Comparison of ENCODE assay signal across 28 cellular contexts in the genomic region with DNA sequence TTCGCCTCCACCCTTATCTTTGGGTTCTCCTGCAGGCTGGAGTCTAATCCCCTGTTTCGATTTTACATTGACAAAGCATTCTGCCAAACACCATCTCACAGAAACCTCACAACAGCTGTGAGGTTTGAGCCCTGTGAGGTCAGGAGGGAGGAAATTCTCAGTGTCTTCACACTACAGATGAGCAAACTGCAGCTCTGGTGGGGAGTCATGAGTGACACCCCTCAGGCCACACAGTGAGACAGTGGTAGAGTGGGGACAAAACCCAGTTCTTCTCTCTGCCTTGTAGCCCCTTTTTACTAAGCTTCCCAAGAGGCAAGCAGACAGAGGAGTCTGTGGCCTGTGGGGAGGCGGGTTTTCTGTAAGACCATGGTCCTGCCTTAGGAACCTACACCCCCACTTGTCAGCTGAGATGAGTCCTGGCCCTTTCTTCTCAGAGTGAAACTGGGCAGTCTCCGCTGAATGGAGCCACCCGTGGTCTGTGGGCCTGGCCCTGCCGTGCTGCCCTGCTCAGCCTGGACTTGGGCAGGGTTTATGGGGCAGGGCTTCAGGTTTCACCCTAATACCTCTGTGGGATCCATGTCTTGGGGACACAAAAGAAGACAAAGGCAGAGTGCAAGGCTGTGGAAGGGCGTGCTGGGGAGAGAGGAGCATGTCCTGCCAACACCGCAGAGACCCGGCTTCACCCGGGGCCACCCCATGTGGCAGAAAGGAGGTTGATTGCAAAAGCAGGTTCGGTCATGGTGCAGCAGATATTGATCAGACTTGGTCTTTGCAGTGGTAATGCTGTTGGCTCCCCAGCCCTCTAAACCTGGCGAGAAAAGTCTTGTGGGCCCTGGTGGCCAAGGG. TPM values are rescaled to one million over a fixed set of nuclear protein-coding genes. Genes with fewer than 3 reads are reported as not detected.
DNase-seq lines count a peak whose midpoint lies in the region; ATAC-seq, FAIRE-seq and TF ChIP-seq lines count a peak whose summit lies in the region.
"Had no signal": no experiment of that assay in that cellular context is flagged by ENCODE, and none has a peak within 500 bp of the region (broad histone marks: within the 10 kb centered on the region; RNA-seq: fewer than 3 reads in every experiment).

No MANE protein-coding gene starts in this region.

- ATAC-seq in effector memory CD8-positive, alpha-beta T cell (replicated peaks) = peak; percentile 85
- peak; percentile 79 to 89 (median 86) for ATAC-seq in natural killer cell
- ATAC-seq: esophagus mucosa; foreskin keratinocyte; HCT116; K562; left lung; naive thymus-derived CD8-positive, alpha-beta T cell; T-helper 17 cell had no signal

- WGBS in mammary epithelial cell (ENCODE audit: low coverage, missing lambda C conversion rate) = 89% methylated on average over 11 of the region's 12 CpGs

- no peak for DNase-seq in GM12891 (ENCODE audit: insufficient read length, low spot score)
- peak in 2 of 3 experiments; percentile 15 to 49 for DNase-seq in effector memory CD8-positive, alpha-beta T cell
- DNase-seq in natural killer cell = peak; percentile 59
- DNase-seq in mammary epithelial cell = no peak
- no peak for DNase-seq in frontal cortex (ENCODE audit: low spot score in 2 of 2)
- no peak for DNase-seq in NCI-H2029 treated with DMSO at 0.1 percent for 48 hours (lab: John Stamatoyannopoulos, UW)
- DNase-seq: activated naive CD4-positive, alpha-beta T cell treated with anti-CD3 and anti-CD28 coated beads, Interleukin-2, amount 50 U/mL, for 16 hours; anterior cingulate cortex; C1 segment of cervical spinal cord; DND-41; foreskin keratinocyte; left lung; MG63; NCI-H1417 treated with DMSO at 0.1 percent for 48 hours; NCI-H774; ovary; stimulated activated CD4-positive, alpha-beta T cell treated with anti-CD3 and anti-CD28 coated beads, Interleukin-2, amount 100 ng/mL, for 24 hours; T-helper 17 cell had no signal

- peaks cover 14% of the 10 kb centered on the region; the same call in 1 of the 2 replicates for H3K36me3 ChIP-seq in BLaER1
- no peaks in the 10 kb centered on the region for H3K36me3 ChIP-seq in mammary epithelial cell (ENCODE audit: insufficient read depth, low read length)
- H3K36me3 ChIP-seq: MG63, ovary had no signal

- no peaks in the 10 kb centered on the region for H3K27me3 Mint-ChIP-seq in effector memory CD8-positive, alpha-beta T cell
- peaks cover 0 to 4% of the 10 kb centered on the region in 2 donors for H3K27me3 Mint-ChIP-seq in natural killer cell (ENCODE audit: low read depth in 2 of 2)
- H3K27me3 Mint-ChIP-seq: T-helper 17 cell, type B pancreatic cell had no signal

- no peak for TF ChIP-seq POLR2A in GM12891 (IDR thresholded peaks at IDR 0.05; ENCODE audit: low read depth, low read length)

- dilution Hi-C loops in mammary epithelial cell (cut with HindIII; ENCODE audit: low sequenced_read_pairs) = loop anchor here (5.0 kb wide), 1 partner anchor 71 kb away; no protein-coding TSS in a partner anchor

- H3K9ac ChIP-seq in BLaER1 (no peak overlapping the region), mammary epithelial cell (ENCODE audit: insufficient read depth, low read length) (no peak overlapping the region)

- peaks cover 73% of the 10 kb centered on the region for H4K20me1 ChIP-seq in BLaER1
- H4K20me1 ChIP-seq in mammary epithelial cell (ENCODE audit: insufficient read depth, low read length) = no peaks in the 10 kb centered on the region

- H2AFZ ChIP-seq in mammary epithelial cell (ENCODE audit: low read depth, low read length) = no peak overlapping the region

- H3K9me3 ChIP-seq in BLaER1 (peaks cover 14% of the 10 kb centered on the region; the same call in 1 of the 2 replicates), mammary epithelial cell (replicated peaks; ENCODE audit: insufficient read depth, low read length) (no peaks in the 10 kb centered on the region)
- H3K9me3 ChIP-seq: left lung, MG63, ovary had no signal

- CTCF ChIA-PET in mammary epithelial cell (lab: Charles Lee; ENCODE audit: low non-redundant PET) = no interaction called here

- peak overlapping the region; percentile 92 for H3K27ac Mint-ChIP-seq in effector memory CD8-positive, alpha-beta T cell
- H3K27ac Mint-ChIP-seq in natural killer cell = peak overlapping the region; percentile 95 to 96
- H3K27ac Mint-ChIP-seq: activated T-helper 1 cell treated with anti-CD3 and anti-CD28 coated beads, Interleukin-12 subunit alpha, Interleukin-12 subunit beta, Interleukin-2, Interleukin-4 antibody, amounts not matched to agents 30 ng/mL and 10 ng/mL and 1 ng/mL, durations not matched to agents 14 hours and 24 hours and 36 hours; type B pancreatic cell had no signal

- intact Hi-C loops in natural killer cell (cut with micrococcal nuclease) (loop anchor here (2.0 to 10.0 kb wide), 3 partner anchors 78 to 211 kb away; no protein-coding TSS in a partner anchor), mammary epithelial cell (cut with micrococcal nuclease) (loop anchor here (10.0 kb wide), 1 partner anchor 394 kb away; a partner anchor contains a TSS)

- TF ChIP-seq CTCF in natural killer cell (IDR thresholded peaks at IDR 0.05) (no peak), mammary epithelial cell (conservative IDR thresholded peaks at IDR 0.05 in 1 of 2, IDR thresholded peaks at IDR 0.05 in 1 of 2; ENCODE audit: extremely low read depth in 1 of 2, insufficient read depth in 1 of 2, low read depth in 1 of 2, low read length in 2 of 2) (no peak)

- H3K79me2 ChIP-seq in mammary epithelial cell (ENCODE audit: insufficient read depth, low read length) = no peaks in the 10 kb centered on the region

- no peak overlapping the region for H3K27ac ChIP-seq in BLaER1
- H3K27ac ChIP-seq in mammary epithelial cell (ENCODE audit: insufficient read depth, low read depth, low read length) = no peak overlapping the region
- H3K27ac ChIP-seq: foreskin keratinocyte, left lung, ovary, SK-N-MC had no signal

- H3K4me1 ChIP-seq in BLaER1 (peaks cover 49% of the 10 kb centered on the region), mammary epithelial cell (ENCODE audit: insufficient read depth, low read length) (peaks cover 12% of the 10 kb centered on the region)

- H3K4me1 Mint-ChIP-seq in effector memory CD8-positive, alpha-beta T cell (ENCODE audit: low read depth in 2 of 2) = peaks cover 19 to 22% of the 10 kb centered on the region in 2 donors
- peaks cover 35 to 37% of the 10 kb centered on the region in 2 donors for H3K4me1 Mint-ChIP-seq in natural killer cell

- peak overlapping the region; percentile 56 to 58 for H3K4me3 Mint-ChIP-seq in effector memory CD8-positive, alpha-beta T cell
- H3K4me3 Mint-ChIP-seq in natural killer cell = peak overlapping the region; percentile 79
- H3K4me3 Mint-ChIP-seq: activated T-helper 1 cell treated with anti-CD3 and anti-CD28 coated beads, Interleukin-12 subunit alpha, Interleukin-12 subunit beta, Interleukin-2, Interleukin-4 antibody, amounts not matched to agents 30 ng/mL and 10 ng/mL and 1 ng/mL, durations not matched to agents 14 hours and 24 hours and 36 hours; T-helper 17 cell; type B pancreatic cell had no signal

- H3K4me2 ChIP-seq in BLaER1 (peak overlapping the region; percentile 94), mammary epithelial cell (ENCODE audit: insufficient read depth, low read depth, low read length) (no peak overlapping the region)

- FAIRE-seq in GM12891 (lab: Jason Lieb, UNC) = peak; percentile 16
- no peak for FAIRE-seq in frontal cortex (lab: Jason Lieb, UNC)
- FAIRE-seq: bronchial epithelial cell, K562 had no signal

- no TSS peak for BruUV-seq in mammary epithelial cell (replicated peaks; lab: Mats Ljungman, UMichigan)

- in situ Hi-C loops in mammary epithelial cell (cut with MboI; ENCODE audit: low sequenced_read_pairs in 2 of 2) = no loop called here

- H3K36me3 Mint-ChIP-seq in effector memory CD8-positive, alpha-beta T cell (ENCODE audit: insufficient read depth) = peaks cover 4% of the 10 kb centered on the region
- H3K36me3 Mint-ChIP-seq in natural killer cell = no peaks in the 10 kb centered on the region
- H3K36me3 Mint-ChIP-seq: naive thymus-derived CD8-positive, alpha-beta T cell; type B pancreatic cell had no signal

- H3K27me3 ChIP-seq in BLaER1 = peaks cover 12% of the 10 kb centered on the region; the same call in 1 of the 2 replicates
- no peaks in the 10 kb centered on the region for H3K27me3 ChIP-seq in mammary epithelial cell (ENCODE audit: insufficient read depth, low read length)
- H3K27me3 ChIP-seq: left lung, MG63, ovary had no signal

- no peaks in the 10 kb centered on the region for H3K9me3 Mint-ChIP-seq in effector memory CD8-positive, alpha-beta T cell
- no peaks in the 10 kb centered on the region for H3K9me3 Mint-ChIP-seq in natural killer cell
- H3K9me3 Mint-ChIP-seq: activated T-helper 1 cell treated with anti-CD3 and anti-CD28 coated beads, Interleukin-12 subunit alpha, Interleukin-12 subunit beta, Interleukin-2, Interleukin-4 antibody, amounts not matched to agents 30 ng/mL and 10 ng/mL and 1 ng/mL, durations not matched to agents 14 hours and 24 hours and 36 hours; naive thymus-derived CD8-positive, alpha-beta T cell; type B pancreatic cell had no signal

- H3K4me3 ChIP-seq in BLaER1 = no peak overlapping the region
- no peak overlapping the region for H3K4me3 ChIP-seq in mammary epithelial cell (replicated peaks in 1 of 3; ENCODE audit: insufficient read depth in 1 of 3, low read depth in 2 of 3, low read length in 3 of 3)
- H3K4me3 ChIP-seq: coronary artery, K562, left lung, MG63, ovary, SK-N-MC had no signal

TF ChIP-seq in GM12891, 5 proteins besides CTCF, POLR2A, EP300 and RAD21:
- TF ChIP-seq PAX5 (IDR thresholded peaks at IDR 0.05; ENCODE audit: insufficient read depth, low read length, severe bottlenecking) (no peak), POLR2AphosphoS5 (IDR thresholded peaks at IDR 0.05; ENCODE audit: low read depth, low read length) (no peak), SPI1 (IDR thresholded peaks at IDR 0.05; ENCODE audit: low read depth, low read length) (no peak), TAF1 (IDR thresholded peaks at IDR 0.05; ENCODE audit: low read depth, low read length) (no peak), POU2F2 (IDR thresholded peaks at IDR 0.05; ENCODE audit: low read depth, low read length) (no peak)

RNA-seq across cellular contexts. Expression of a gene that starts 59.0 kb away (rescaled TPM):
- 40.6 TPM for polyA plus RNA-seq in GM12891 (2012; ENCODE audit: low read depth, missing spikeins)
- total RNA-seq in natural killer cell = 100 to 1,000 TPM; 155 to 215 (median 163) TPM
- total RNA-seq in mammary epithelial cell = 10 to 100 TPM; 64.7 to 86.9 TPM
- 73.6 TPM for polyA plus RNA-seq in mammary epithelial cell
- polyA minus RNA-seq in mammary epithelial cell = 168 TPM
- total RNA-seq in frontal cortex = 123 TPM

Comparison
In these comparisons a context has a peak if more than half of its experiments do, and no peak if none do; other contexts are left out.
1. DNase-seq: peak in effector memory CD8-positive, alpha-beta T cell (2 of 3) and natural killer cell (single experiment); none in GM12891 (single experiment), mammary epithelial cell (single experiment), frontal cortex (0 of 2) and NCI-H2029 treated with DMSO at 0.1 percent for 48 hours (single experiment).